In genomic region chr1:9395031-9395430, GRCh38 we compare ENCODE assay signal across 23 cellular contexts.
"Had no signal": no experiment of that assay in that cellular context is flagged by ENCODE, and none has a peak within 500 bp of the region (broad histone marks: within the 10 kb centered on the region; RNA-seq: fewer than 3 reads in every experiment).

No MANE protein-coding gene starts in this region.

- H3K36me3 ChIP-seq: SJSA1 had no signal

- H3K4me3 Mint-ChIP-seq: IgD-negative memory B cell had no signal

- H3K27me3 ChIP-seq: SJSA1 had no signal

- H3K4me2 ChIP-seq: KMS-11 had no signal

- DNase-seq: Kasumi-1, MM.1S, NCI-H1092 treated with DMSO at 0.1 percent for 48 hours, NCI-H1436, NCI-H187, NCI-H2029, NCI-H2081 treated with DMSO at 0.1 percent for 48 hours, NCI-H2171, NCI-H226, NCI-H446, NCI-H510A, NCI-H524 treated with DMSO at 0.1 percent for 48 hours, NCI-H69, NCI-H774, Right ventricle myocardium superior, RPMI8226, SIG-M5 had no signal

- H3K9ac ChIP-seq: KMS-11 had no signal

- H3K36me3 Mint-ChIP-seq: IgD-negative memory B cell had no signal

- H3K4me3 ChIP-seq: K562, SJSA1, SK-N-MC had no signal

- H3K9me3 ChIP-seq: SJSA1 had no signal

- H3K27ac ChIP-seq: HL-60, KMS-11, SJSA1, SK-N-MC had no signal
